Comparison of ENCODE assay signal across 1 cellular context in genomic region chr12:48454675-48455074, GRCh38.
TF ChIP-seq lines count a peak whose summit lies in the region.

No MANE protein-coding gene starts in this region.

TF ChIP-seq in K562, 482 proteins besides CTCF, POLR2A, EP300 and RAD21 (continued from another document):
- TF ChIP-seq NR2C2 (CRISPR knock-in tag; IDR thresholded peaks at IDR 0.05) (no peak), NR2C2 (tag; IDR thresholded peaks at IDR 0.05) (no peak), CTBP1 (IDR thresholded peaks at IDR 0.05; ENCODE audit: borderline replicate concordance) (no peak), RCOR1 (IDR thresholded peaks at IDR 0.05; ENCODE audit: borderline replicate concordance in 1 of 2, low read depth in 2 of 2, low read length in 2 of 2) (0 out of 4 replicates have a peak, but pooled peaks of 1 of the 2 experiments have one; percentile 9), TRIM25 (IDR thresholded peaks at IDR 0.05; ENCODE audit: borderline replicate concordance) (no peak), SMARCC2 (IDR thresholded peaks at IDR 0.05; ENCODE audit: low read depth) (no peak), ZNF77 (CRISPR knock-in tag; IDR thresholded peaks at IDR 0.05) (no peak), NFE2 (IDR thresholded peaks at IDR 0.05; ENCODE audit: low read depth) (no peak)
- TF ChIP-seq, protein P1, sequence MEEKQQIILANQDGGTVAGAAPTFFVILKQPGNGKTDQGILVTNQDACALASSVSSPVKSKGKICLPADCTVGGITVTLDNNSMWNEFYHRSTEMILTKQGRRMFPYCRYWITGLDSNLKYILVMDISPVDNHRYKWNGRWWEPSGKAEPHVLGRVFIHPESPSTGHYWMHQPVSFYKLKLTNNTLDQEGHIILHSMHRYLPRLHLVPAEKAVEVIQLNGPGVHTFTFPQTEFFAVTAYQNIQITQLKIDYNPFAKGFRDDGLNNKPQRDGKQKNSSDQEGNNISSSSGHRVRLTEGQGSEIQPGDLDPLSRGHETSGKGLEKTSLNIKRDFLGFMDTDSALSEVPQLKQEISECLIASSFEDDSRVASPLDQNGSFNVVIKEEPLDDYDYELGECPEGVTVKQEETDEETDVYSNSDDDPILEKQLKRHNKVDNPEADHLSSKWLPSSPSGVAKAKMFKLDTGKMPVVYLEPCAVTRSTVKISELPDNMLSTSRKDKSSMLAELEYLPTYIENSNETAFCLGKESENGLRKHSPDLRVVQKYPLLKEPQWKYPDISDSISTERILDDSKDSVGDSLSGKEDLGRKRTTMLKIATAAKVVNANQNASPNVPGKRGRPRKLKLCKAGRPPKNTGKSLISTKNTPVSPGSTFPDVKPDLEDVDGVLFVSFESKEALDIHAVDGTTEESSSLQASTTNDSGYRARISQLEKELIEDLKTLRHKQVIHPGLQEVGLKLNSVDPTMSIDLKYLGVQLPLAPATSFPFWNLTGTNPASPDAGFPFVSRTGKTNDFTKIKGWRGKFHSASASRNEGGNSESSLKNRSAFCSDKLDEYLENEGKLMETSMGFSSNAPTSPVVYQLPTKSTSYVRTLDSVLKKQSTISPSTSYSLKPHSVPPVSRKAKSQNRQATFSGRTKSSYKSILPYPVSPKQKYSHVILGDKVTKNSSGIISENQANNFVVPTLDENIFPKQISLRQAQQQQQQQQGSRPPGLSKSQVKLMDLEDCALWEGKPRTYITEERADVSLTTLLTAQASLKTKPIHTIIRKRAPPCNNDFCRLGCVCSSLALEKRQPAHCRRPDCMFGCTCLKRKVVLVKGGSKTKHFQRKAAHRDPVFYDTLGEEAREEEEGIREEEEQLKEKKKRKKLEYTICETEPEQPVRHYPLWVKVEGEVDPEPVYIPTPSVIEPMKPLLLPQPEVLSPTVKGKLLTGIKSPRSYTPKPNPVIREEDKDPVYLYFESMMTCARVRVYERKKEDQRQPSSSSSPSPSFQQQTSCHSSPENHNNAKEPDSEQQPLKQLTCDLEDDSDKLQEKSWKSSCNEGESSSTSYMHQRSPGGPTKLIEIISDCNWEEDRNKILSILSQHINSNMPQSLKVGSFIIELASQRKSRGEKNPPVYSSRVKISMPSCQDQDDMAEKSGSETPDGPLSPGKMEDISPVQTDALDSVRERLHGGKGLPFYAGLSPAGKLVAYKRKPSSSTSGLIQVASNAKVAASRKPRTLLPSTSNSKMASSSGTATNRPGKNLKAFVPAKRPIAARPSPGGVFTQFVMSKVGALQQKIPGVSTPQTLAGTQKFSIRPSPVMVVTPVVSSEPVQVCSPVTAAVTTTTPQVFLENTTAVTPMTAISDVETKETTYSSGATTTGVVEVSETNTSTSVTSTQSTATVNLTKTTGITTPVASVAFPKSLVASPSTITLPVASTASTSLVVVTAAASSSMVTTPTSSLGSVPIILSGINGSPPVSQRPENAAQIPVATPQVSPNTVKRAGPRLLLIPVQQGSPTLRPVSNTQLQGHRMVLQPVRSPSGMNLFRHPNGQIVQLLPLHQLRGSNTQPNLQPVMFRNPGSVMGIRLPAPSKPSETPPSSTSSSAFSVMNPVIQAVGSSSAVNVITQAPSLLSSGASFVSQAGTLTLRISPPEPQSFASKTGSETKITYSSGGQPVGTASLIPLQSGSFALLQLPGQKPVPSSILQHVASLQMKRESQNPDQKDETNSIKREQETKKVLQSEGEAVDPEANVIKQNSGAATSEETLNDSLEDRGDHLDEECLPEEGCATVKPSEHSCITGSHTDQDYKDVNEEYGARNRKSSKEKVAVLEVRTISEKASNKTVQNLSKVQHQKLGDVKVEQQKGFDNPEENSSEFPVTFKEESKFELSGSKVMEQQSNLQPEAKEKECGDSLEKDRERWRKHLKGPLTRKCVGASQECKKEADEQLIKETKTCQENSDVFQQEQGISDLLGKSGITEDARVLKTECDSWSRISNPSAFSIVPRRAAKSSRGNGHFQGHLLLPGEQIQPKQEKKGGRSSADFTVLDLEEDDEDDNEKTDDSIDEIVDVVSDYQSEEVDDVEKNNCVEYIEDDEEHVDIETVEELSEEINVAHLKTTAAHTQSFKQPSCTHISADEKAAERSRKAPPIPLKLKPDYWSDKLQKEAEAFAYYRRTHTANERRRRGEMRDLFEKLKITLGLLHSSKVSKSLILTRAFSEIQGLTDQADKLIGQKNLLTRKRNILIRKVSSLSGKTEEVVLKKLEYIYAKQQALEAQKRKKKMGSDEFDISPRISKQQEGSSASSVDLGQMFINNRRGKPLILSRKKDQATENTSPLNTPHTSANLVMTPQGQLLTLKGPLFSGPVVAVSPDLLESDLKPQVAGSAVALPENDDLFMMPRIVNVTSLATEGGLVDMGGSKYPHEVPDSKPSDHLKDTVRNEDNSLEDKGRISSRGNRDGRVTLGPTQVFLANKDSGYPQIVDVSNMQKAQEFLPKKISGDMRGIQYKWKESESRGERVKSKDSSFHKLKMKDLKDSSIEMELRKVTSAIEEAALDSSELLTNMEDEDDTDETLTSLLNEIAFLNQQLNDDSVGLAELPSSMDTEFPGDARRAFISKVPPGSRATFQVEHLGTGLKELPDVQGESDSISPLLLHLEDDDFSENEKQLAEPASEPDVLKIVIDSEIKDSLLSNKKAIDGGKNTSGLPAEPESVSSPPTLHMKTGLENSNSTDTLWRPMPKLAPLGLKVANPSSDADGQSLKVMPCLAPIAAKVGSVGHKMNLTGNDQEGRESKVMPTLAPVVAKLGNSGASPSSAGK (IDR thresholded peaks at IDR 0.05), result no peak
- TF ChIP-seq, protein P2, sequence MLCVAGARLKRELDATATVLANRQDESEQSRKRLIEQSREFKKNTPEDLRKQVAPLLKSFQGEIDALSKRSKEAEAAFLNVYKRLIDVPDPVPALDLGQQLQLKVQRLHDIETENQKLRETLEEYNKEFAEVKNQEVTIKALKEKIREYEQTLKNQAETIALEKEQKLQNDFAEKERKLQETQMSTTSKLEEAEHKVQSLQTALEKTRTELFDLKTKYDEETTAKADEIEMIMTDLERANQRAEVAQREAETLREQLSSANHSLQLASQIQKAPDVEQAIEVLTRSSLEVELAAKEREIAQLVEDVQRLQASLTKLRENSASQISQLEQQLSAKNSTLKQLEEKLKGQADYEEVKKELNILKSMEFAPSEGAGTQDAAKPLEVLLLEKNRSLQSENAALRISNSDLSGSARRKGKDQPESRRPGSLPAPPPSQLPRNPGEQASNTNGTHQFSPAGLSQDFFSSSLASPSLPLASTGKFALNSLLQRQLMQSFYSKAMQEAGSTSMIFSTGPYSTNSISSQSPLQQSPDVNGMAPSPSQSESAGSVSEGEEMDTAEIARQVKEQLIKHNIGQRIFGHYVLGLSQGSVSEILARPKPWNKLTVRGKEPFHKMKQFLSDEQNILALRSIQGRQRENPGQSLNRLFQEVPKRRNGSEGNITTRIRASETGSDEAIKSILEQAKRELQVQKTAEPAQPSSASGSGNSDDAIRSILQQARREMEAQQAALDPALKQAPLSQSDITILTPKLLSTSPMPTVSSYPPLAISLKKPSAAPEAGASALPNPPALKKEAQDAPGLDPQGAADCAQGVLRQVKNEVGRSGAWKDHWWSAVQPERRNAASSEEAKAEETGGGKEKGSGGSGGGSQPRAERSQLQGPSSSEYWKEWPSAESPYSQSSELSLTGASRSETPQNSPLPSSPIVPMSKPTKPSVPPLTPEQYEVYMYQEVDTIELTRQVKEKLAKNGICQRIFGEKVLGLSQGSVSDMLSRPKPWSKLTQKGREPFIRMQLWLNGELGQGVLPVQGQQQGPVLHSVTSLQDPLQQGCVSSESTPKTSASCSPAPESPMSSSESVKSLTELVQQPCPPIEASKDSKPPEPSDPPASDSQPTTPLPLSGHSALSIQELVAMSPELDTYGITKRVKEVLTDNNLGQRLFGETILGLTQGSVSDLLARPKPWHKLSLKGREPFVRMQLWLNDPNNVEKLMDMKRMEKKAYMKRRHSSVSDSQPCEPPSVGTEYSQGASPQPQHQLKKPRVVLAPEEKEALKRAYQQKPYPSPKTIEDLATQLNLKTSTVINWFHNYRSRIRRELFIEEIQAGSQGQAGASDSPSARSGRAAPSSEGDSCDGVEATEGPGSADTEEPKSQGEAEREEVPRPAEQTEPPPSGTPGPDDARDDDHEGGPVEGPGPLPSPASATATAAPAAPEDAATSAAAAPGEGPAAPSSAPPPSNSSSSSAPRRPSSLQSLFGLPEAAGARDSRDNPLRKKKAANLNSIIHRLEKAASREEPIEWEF (CRISPR knock-in tag; IDR thresholded peaks at IDR 0.05), result no peak
- TF ChIP-seq, protein P3, sequence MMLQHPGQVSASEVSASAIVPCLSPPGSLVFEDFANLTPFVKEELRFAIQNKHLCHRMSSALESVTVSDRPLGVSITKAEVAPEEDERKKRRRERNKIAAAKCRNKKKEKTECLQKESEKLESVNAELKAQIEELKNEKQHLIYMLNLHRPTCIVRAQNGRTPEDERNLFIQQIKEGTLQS (IDR thresholded peaks at IDR 0.05), result 0 out of 2 replicates have a peak, but pooled peaks have one; percentile 14
- TF ChIP-seq, protein P3 (CRISPR knock-in tag; conservative IDR thresholded peaks at IDR 0.05), result no peak
